Comparison of ENCODE assay signal across 20 cellular contexts in genomic region chr7:4249241-4249640, GRCh38.
A peak's percentile ranks its signal among the peaks of the same experiment; 100 is the strongest.
DNase-seq lines count a peak whose midpoint lies in the region; ATAC-seq and TF ChIP-seq lines count a peak whose summit lies in the region.
"Had no signal": no experiment of that assay in that cellular context is flagged by ENCODE, and none has a peak within 500 bp of the region (broad histone marks: within the 10 kb centered on the region; RNA-seq: fewer than 3 reads in every experiment).

No MANE protein-coding gene starts in this region.

- H3K9ac ChIP-seq in endodermal cell (ENCODE audit: extremely low read depth, low read length, poor library complexity, severe bottlenecking) = no peak overlapping the region
- H3K9ac ChIP-seq: BLaER1, GM23248 had no signal

- H3K27ac Mint-ChIP-seq in chondrocyte (ENCODE audit: unreplicated experiment) (no peak overlapping the region), endodermal cell (no peak overlapping the region)
- H3K27ac Mint-ChIP-seq: B cell; CD8-positive, alpha-beta T cell; H9 had no signal

- H3K9me3 ChIP-seq in endodermal cell (ENCODE audit: control insufficient read depth, low read length) (peaks cover 8% of the 10 kb centered on the region), spleen (peaks cover 0 to 51% (median 30%) of the 10 kb centered on the region in 8 donors)
- H3K9me3 ChIP-seq: BLaER1 had no signal

- H3K27ac ChIP-seq in endodermal cell (ENCODE audit: low read depth, low read length) (no peak overlapping the region), spleen (no peak overlapping the region), substantia nigra (ENCODE audit: low read depth, low read length, poor library complexity, severe bottlenecking) (no peak overlapping the region)
- H3K27ac ChIP-seq: 22Rv1, BLaER1, C4-2B, GM23248 had no signal

- no peak for TF ChIP-seq POLR2A in spleen (IDR thresholded peaks at IDR 0.05)

- 85 to 100% methylated on average over 3 to 4 of the region's 4 CpGs for WGBS in endodermal cell (ENCODE audit: insufficient coverage in 1 of 2, insufficient read length in 1 of 2), 2 experiments
- WGBS in spleen, 5 donors = 82 to 95% (median 83%) methylated on average over 2 to 4 of the region's 4 CpGs

- no peaks in the 10 kb centered on the region for H3K27me3 Mint-ChIP-seq in chondrocyte (ENCODE audit: low read depth)
- no peaks in the 10 kb centered on the region for H3K27me3 Mint-ChIP-seq in endodermal cell (ENCODE audit: insufficient read depth)
- H3K27me3 Mint-ChIP-seq: B cell had no signal

- intact Hi-C loops in spleen (cut with DNase I; ENCODE audit: low total_unique reads) = no loop called here

- H3K9me3 Mint-ChIP-seq in chondrocyte (ENCODE audit: low read depth) = peaks cover 31% of the 10 kb centered on the region
- H3K9me3 Mint-ChIP-seq in endodermal cell = peaks cover 11% of the 10 kb centered on the region

- H3K36me3 ChIP-seq in endodermal cell (ENCODE audit: control insufficient read depth, insufficient read depth, low read length) (no peaks in the 10 kb centered on the region), spleen (peaks cover 0 to 42% (median 0%) of the 10 kb centered on the region in 6 donors)
- H3K36me3 ChIP-seq: BLaER1 had no signal

- H3K4me3 ChIP-seq in endodermal cell (ENCODE audit: low read length) (no peak overlapping the region), spleen (no peak overlapping the region)
- H3K4me3 ChIP-seq: BLaER1, GM23248 had no signal

- TF ChIP-seq CTCF in chondrocyte (IDR thresholded peaks at IDR 0.05) (no peak), endodermal cell (conservative IDR thresholded peaks at IDR 0.05) (no peak), spleen (IDR thresholded peaks at IDR 0.05 in 8 of 11, conservative IDR thresholded peaks at IDR 0.05 in 3 of 11) (no peak)

- H3K27me3 ChIP-seq in endodermal cell (ENCODE audit: control insufficient read depth, insufficient read depth, low read length, poor library complexity, severe bottlenecking) = no peaks in the 10 kb centered on the region
- no peaks in the 10 kb centered on the region for H3K27me3 ChIP-seq in spleen (replicated peaks in 1 of 7)
- H3K27me3 ChIP-seq: BLaER1 had no signal

- H3K4me3 Mint-ChIP-seq in chondrocyte (ENCODE audit: unreplicated experiment) = no peak overlapping the region
- H3K4me3 Mint-ChIP-seq in endodermal cell = no peak overlapping the region
- H3K4me3 Mint-ChIP-seq: B cell; CD4-positive, CD25-positive, alpha-beta regulatory T cell; CD8-positive, alpha-beta T cell; H9 had no signal

- no peak for ATAC-seq in GM19328 (IDR thresholded peaks at IDR 0.05; ENCODE audit: unreplicated experiment)
- ATAC-seq: CD8-positive, alpha-beta T cell; HCT116 had no signal

- peaks cover 14% of the 10 kb centered on the region for H3K36me3 Mint-ChIP-seq in chondrocyte (ENCODE audit: low read depth)
- peaks cover 17% of the 10 kb centered on the region for H3K36me3 Mint-ChIP-seq in endodermal cell (ENCODE audit: low read depth)
- H3K36me3 Mint-ChIP-seq: CD4-positive, CD25-positive, alpha-beta regulatory T cell; CD8-positive, alpha-beta T cell had no signal

- H3K4me1 ChIP-seq in endodermal cell (ENCODE audit: control insufficient read depth, insufficient read depth, low read length) = no peaks in the 10 kb centered on the region
- no peaks in the 10 kb centered on the region for H3K4me1 ChIP-seq in spleen
- H3K4me1 ChIP-seq: BLaER1 had no signal

- DNase-seq in activated effector memory CD4-positive, alpha-beta T cell treated with anti-CD3 and anti-CD28 coated beads, Interleukin-2, amount 50 U/mL, for 16 hours = peak; percentile 22
- DNase-seq in activated effector memory CD4-positive, alpha-beta T cell treated with Interleukin-2 at 50 U/mL for 16 hours = no peak
- DNase-seq in chondrocyte (ENCODE audit: low spot score) (peak; percentile 44), endodermal cell (peak; percentile 37), spleen (peak; percentile 51), substantia nigra (lab: John Stamatoyannopoulos, UW) (no peak)
- no peak for DNase-seq in activated CD8-positive, alpha-beta memory T cell treated with anti-CD3 and anti-CD28 coated beads for 24 hours
- DNase-seq: Caco-2; CD4-positive, CD25-positive, alpha-beta regulatory T cell; CD8-positive, alpha-beta T cell; DMS153; DND-41; GM23248; H9 had no signal

- H3K4me1 Mint-ChIP-seq in chondrocyte (ENCODE audit: low read depth) = peaks cover 10% of the 10 kb centered on the region
- no peaks in the 10 kb centered on the region for H3K4me1 Mint-ChIP-seq in endodermal cell
- H3K4me1 Mint-ChIP-seq: B cell; CD4-positive, CD25-positive, alpha-beta regulatory T cell had no signal

Comparison
In these comparisons a context has a peak if more than half of its experiments do, and no peak if none do; other contexts are left out.
1. DNase-seq: peak in activated effector memory CD4-positive, alpha-beta T cell treated with anti-CD3 and anti-CD28 coated beads, Interleukin-2, amount 50 U/mL, for 16 hours (single experiment), chondrocyte (single experiment), endodermal cell (single experiment) and spleen (single experiment); none in activated effector memory CD4-positive, alpha-beta T cell treated with Interleukin-2 at 50 U/mL for 16 hours (single experiment), activated CD8-positive, alpha-beta memory T cell treated with anti-CD3 and anti-CD28 coated beads for 24 hours (single experiment) and substantia nigra (0 of 49).